In genomic region chr12:80714055-80714454, GRCh38 we compare ENCODE assay signal across 14 cellular contexts. TPM values are rescaled to one million over a fixed set of nuclear protein-coding genes. Genes with fewer than 3 reads are reported as not detected.
A peak's percentile ranks its signal among the peaks of the same experiment; 100 is the strongest.
DNase-seq lines count a peak whose midpoint lies in the region; ATAC-seq and TF ChIP-seq lines count a peak whose summit lies in the region.
"Had no signal": no experiment of that assay in that cellular context is flagged by ENCODE, and none has a peak within 500 bp of the region (broad histone marks: within the 10 kb centered on the region; RNA-seq: fewer than 3 reads in every experiment).

No MANE protein-coding gene starts in this region.

- no peak overlapping the region for H3K27ac ChIP-seq in heart right ventricle
- H3K27ac ChIP-seq: A549, SJSA1, tibial artery had no signal

- 14% methylated on average over 16 of the region's 16 CpGs for WGBS in heart right ventricle, 2 donors

- DNase-seq in heart right ventricle, result no peak
- DNase-seq in cardiac septum (ENCODE audit: low spot score), result no peak
- peak; percentile 25 for DNase-seq in fibroblast of pulmonary artery (ENCODE audit: low read depth)
- DNase-seq in myocyte (ENCODE audit: low read depth), result peak; percentile 86
- no peak for DNase-seq in DMS53 treated with DMSO at 0.1 percent for 48 hours (lab: John Stamatoyannopoulos, UW; ENCODE audit: unreplicated experiment)
- no peak for DNase-seq in NCI-H1417 (lab: John Stamatoyannopoulos, UW)
- DNase-seq in activated CD8-positive, alpha-beta T cell treated with anti-CD3 and anti-CD28 coated beads, Interleukin-2, amount 10 ng/mL, durations not matched to agents 7 days and 5 days, result no peak
- DNase-seq: HCEC 1CT, KBM-7, NCI-H1930, tibial artery had no signal

- peaks cover 0 to 79% (median 39%) of the 10 kb centered on the region in 7 donors for H3K27me3 ChIP-seq in heart right ventricle

- H3K9me3 ChIP-seq in heart right ventricle, result no peaks in the 10 kb centered on the region
- H3K9me3 ChIP-seq: A549, SJSA1, tibial artery had no signal

- H3K4me3 Mint-ChIP-seq in activated CD8-positive, alpha-beta T cell treated with anti-CD3 and anti-CD28 coated beads, Interleukin-2, amount 10 ng/mL, durations not matched to agents 7 days and 5 days, result no peak overlapping the region

- no peaks in the 10 kb centered on the region for H3K36me3 Mint-ChIP-seq in activated CD8-positive, alpha-beta T cell treated with anti-CD3 and anti-CD28 coated beads, Interleukin-2, amount 10 ng/mL, durations not matched to agents 7 days and 5 days (ENCODE audit: low read depth)

- H3K4me3 ChIP-seq in heart right ventricle (peak overlapping the region in 7 of 10 donors; percentile 6 to 39 (median 33)), fibroblast of pulmonary artery (replicated peaks; ENCODE audit: low read depth, low read length) (peak overlapping the region; percentile 31)
- H3K4me3 ChIP-seq: A549, SJSA1 had no signal

- H3K4me1 ChIP-seq in heart right ventricle, result peaks cover 0 to 10% (median 0%) of the 10 kb centered on the region in 9 donors
- H3K4me1 ChIP-seq: A549, SJSA1, tibial artery had no signal

- peak in 1 of 8 donors; percentile 27 for ATAC-seq in heart right ventricle
- no peak for ATAC-seq in activated CD8-positive, alpha-beta T cell treated with anti-CD3 and anti-CD28 coated beads, Interleukin-2, amount 10 ng/mL, durations not matched to agents 7 days and 5 days
- no peak for ATAC-seq in GM18870 (IDR thresholded peaks at IDR 0.05; ENCODE audit: unreplicated experiment)
- ATAC-seq: A549 had no signal

- POLR2A ChIA-PET in activated CD8-positive, alpha-beta T cell treated with anti-CD3 and anti-CD28 coated beads, Interleukin-2, amount 10 ng/mL, durations not matched to agents 7 days and 5 days (lab: Charles Lee), result no interaction called here

- TF ChIP-seq CTCF in heart right ventricle (IDR thresholded peaks at IDR 0.05) (no peak), fibroblast of pulmonary artery (IDR thresholded peaks at IDR 0.05; ENCODE audit: low read length, missing control alignments) (no peak)

- H3K9me3 Mint-ChIP-seq in activated CD8-positive, alpha-beta T cell treated with anti-CD3 and anti-CD28 coated beads, Interleukin-2, amount 10 ng/mL, durations not matched to agents 7 days and 5 days (ENCODE audit: insufficient read depth), result no peaks in the 10 kb centered on the region

- H3K36me3 ChIP-seq in heart right ventricle, result no peaks in the 10 kb centered on the region
- H3K36me3 ChIP-seq: SJSA1, tibial artery had no signal

- H3K27me3 Mint-ChIP-seq in activated CD8-positive, alpha-beta T cell treated with anti-CD3 and anti-CD28 coated beads, Interleukin-2, amount 10 ng/mL, durations not matched to agents 7 days and 5 days (ENCODE audit: low read depth), result peaks cover 34% of the 10 kb centered on the region

- H3K27ac Mint-ChIP-seq in activated CD8-positive, alpha-beta T cell treated with anti-CD3 and anti-CD28 coated beads, Interleukin-2, amount 10 ng/mL, durations not matched to agents 7 days and 5 days, result no peak overlapping the region

- no peaks in the 10 kb centered on the region for H3K4me1 Mint-ChIP-seq in activated CD8-positive, alpha-beta T cell treated with anti-CD3 and anti-CD28 coated beads, Interleukin-2, amount 10 ng/mL, durations not matched to agents 7 days and 5 days (ENCODE audit: low read depth)

- intact Hi-C loops in heart right ventricle (cut with DNase I), result no loop called here
- intact Hi-C loops in cardiac septum (cut with DNase I), result no loop called here

- CTCF ChIA-PET in activated CD8-positive, alpha-beta T cell treated with anti-CD3 and anti-CD28 coated beads, Interleukin-2, amount 10 ng/mL, durations not matched to agents 7 days and 5 days (lab: Charles Lee), result no interaction called here

RNA-seq across cellular contexts. Expression of gene MYF5, which starts 2.7 kb away (rescaled TPM):
- total RNA-seq in heart right ventricle (not detected), cardiac septum (not detected), myocyte (87.5 and 101 TPM in 2 replicates)
- polyA plus RNA-seq in heart right ventricle, result not detected
- polyA plus RNA-seq in myocyte (2012), result 10.6 TPM
- total RNA-seq in activated CD8-positive, alpha-beta T cell treated with anti-CD3 and anti-CD28 coated beads, Interleukin-2, amount 10 ng/mL, durations not matched to agents 7 days and 5 days, result not detected
- total RNA-seq: SJSA1 had no signal
- polyA plus RNA-seq: A549 had no signal

RNA-seq across cellular contexts. Expression of gene MYF6, which starts 6.6 kb away (rescaled TPM):
- under 1 TPM in 2 of 10 donors, not detected in 8; 0.23 to 0.45 TPM for total RNA-seq in heart right ventricle
- polyA plus RNA-seq in heart right ventricle, result under 1 TPM in 1 of 2 donors, not detected in 1; 0.04 TPM
- 1.1 TPM for total RNA-seq in cardiac septum
- 28.1 and 119 TPM in 2 replicates for total RNA-seq in myocyte
- polyA plus RNA-seq in myocyte (2012), result 6.1 TPM
- not detected for total RNA-seq in activated CD8-positive, alpha-beta T cell treated with anti-CD3 and anti-CD28 coated beads, Interleukin-2, amount 10 ng/mL, durations not matched to agents 7 days and 5 days
- total RNA-seq: SJSA1 had no signal
- polyA plus RNA-seq: A549 had no signal

Comparison
In these comparisons a context has a peak if more than half of its experiments do, and no peak if none do; other contexts are left out.
1. DNase-seq: peak in fibroblast of pulmonary artery (single experiment) and myocyte (single experiment); none in heart right ventricle (0 of 2), cardiac septum (single experiment), DMS53 treated with DMSO at 0.1 percent for 48 hours (single experiment), NCI-H1417 (0 of 3) and activated CD8-positive, alpha-beta T cell treated with anti-CD3 and anti-CD28 coated beads, Interleukin-2, amount 10 ng/mL, durations not matched to agents 7 days and 5 days (single experiment).
2. RNA of gene MYF5, which starts 2.7 kb away (total RNA-seq): 87.5 to 101 TPM in myocyte; not detected in heart right ventricle, not detected in cardiac septum (single experiment) and not detected in activated CD8-positive, alpha-beta T cell treated with anti-CD3 and anti-CD28 coated beads, Interleukin-2, amount 10 ng/mL, durations not matched to agents 7 days and 5 days; every median in the first group is over 10 times any median in the second.
3. RNA of gene MYF6, which starts 6.6 kb away (total RNA-seq): 28.1 to 119 TPM in myocyte; 1.1 TPM in cardiac septum (single experiment), 0.23 to 0.45 TPM in heart right ventricle and not detected in activated CD8-positive, alpha-beta T cell treated with anti-CD3 and anti-CD28 coated beads, Interleukin-2, amount 10 ng/mL, durations not matched to agents 7 days and 5 days; every median in the first group is over 10 times any median in the second.